Comparison of ENCODE assay signal across 22 cellular contexts in genomic region chr12:92122941-92123779, GRCh38. TPM values are rescaled to one million over a fixed set of nuclear protein-coding genes. Genes with fewer than 3 reads are reported as not detected.
DNase-seq lines count a peak whose midpoint lies in the region; ATAC-seq and TF ChIP-seq lines count a peak whose summit lies in the region.
"Had no signal": no experiment of that assay in that cellular context is flagged by ENCODE, and none has a peak within 500 bp of the region (broad histone marks: within the 10 kb centered on the region; RNA-seq: fewer than 3 reads in every experiment).

No MANE protein-coding gene starts in this region.

- no peak for TF ChIP-seq POLR2A in lower leg skin (IDR thresholded peaks at IDR 0.05)

- peaks cover 6% of the 10 kb centered on the region for H3K36me3 Mint-ChIP-seq in T-helper 17 cell (ENCODE audit: low read depth)
- H3K36me3 Mint-ChIP-seq in CD8-positive, alpha-beta T cell = peaks cover 57% of the 10 kb centered on the region

- H3K4me1 ChIP-seq in CD8-positive, alpha-beta T cell (ENCODE audit: insufficient read depth, low read length) = peaks cover 39% of the 10 kb centered on the region
- peaks cover 6% of the 10 kb centered on the region for H3K4me1 ChIP-seq in OCI-LY7 (ENCODE audit: insufficient read depth, low read length, poor library complexity, severe bottlenecking)
- H3K4me1 ChIP-seq: HAP-1, tibial nerve had no signal

- 70 to 98% methylated on average over 4 of the region's 4 CpGs for WGBS in lower leg skin, 2 donors

- H3K27ac Mint-ChIP-seq in stimulated activated naive CD8-positive, alpha-beta T cell treated with anti-CD3 and anti-CD28 coated beads, Interleukin-15, amount 100 ng/mL, for 72 hours = peak overlapping the region in 1 of 2 donors; percentile 34
- peak overlapping the region; percentile 49 for H3K27ac Mint-ChIP-seq in T-helper 17 cell
- H3K27ac Mint-ChIP-seq in CD8-positive, alpha-beta T cell = no peak overlapping the region

- ATAC-seq in stimulated activated naive CD8-positive, alpha-beta T cell treated with anti-CD3 and anti-CD28 coated beads, Interleukin-15, amount 100 ng/mL, for 72 hours = peak; percentile 61
- ATAC-seq in stimulated activated naive CD8-positive, alpha-beta T cell treated with anti-CD3 and anti-CD28 coated beads, Interleukin-15, Interleukin-2, amounts not matched to agents 100 U/mL and 50 U/mL, for 24 hours = no peak
- ATAC-seq in T-helper 17 cell (peak; percentile 28), GM21717 (IDR thresholded peaks at IDR 0.05; ENCODE audit: unreplicated experiment) (no peak)
- no peak for ATAC-seq in CD8-positive, alpha-beta T cell
- ATAC-seq: HepG2, left lobe of liver had no signal

- H3K27me3 ChIP-seq in CD8-positive, alpha-beta T cell (ENCODE audit: insufficient read depth, low read length) = no peaks in the 10 kb centered on the region
- H3K27me3 ChIP-seq: heart left ventricle, tibial nerve had no signal

- no peak overlapping the region for H2AFZ ChIP-seq in OCI-LY7 (ENCODE audit: low read length)

- H3K9me3 Mint-ChIP-seq in stimulated activated naive CD8-positive, alpha-beta T cell treated with anti-CD3 and anti-CD28 coated beads, Interleukin-15, amount 100 ng/mL, for 72 hours = no peaks in the 10 kb centered on the region
- H3K9me3 Mint-ChIP-seq in CD8-positive, alpha-beta T cell = peaks cover 31% of the 10 kb centered on the region

- no peaks in the 10 kb centered on the region for H4K20me1 ChIP-seq in OCI-LY7 (ENCODE audit: insufficient read depth, low read length)

- intact Hi-C loops in CD8-positive, alpha-beta T cell (cut with DNase I, micrococcal nuclease) = loop anchor here in 1 of 2 experiments (2.0 kb wide), 1 partner anchor 14 kb away; no protein-coding TSS in a partner anchor
- intact Hi-C loops in OCI-LY7 (cut with micrococcal nuclease; ENCODE audit: unreplicated experiment) = no loop called here
- intact Hi-C loops in lower leg skin (cut with DNase I; ENCODE audit: low total_unique reads) = no loop called here

- no peak overlapping the region for H3K4me2 ChIP-seq in OCI-LY7 (ENCODE audit: low read length)

- H3K4me1 Mint-ChIP-seq in stimulated activated naive CD8-positive, alpha-beta T cell treated with anti-CD3 and anti-CD28 coated beads, Interleukin-15, amount 100 ng/mL, for 72 hours = peaks cover 73% of the 10 kb centered on the region
- peaks cover 20% of the 10 kb centered on the region for H3K4me1 Mint-ChIP-seq in T-helper 17 cell
- peaks cover 49% of the 10 kb centered on the region for H3K4me1 Mint-ChIP-seq in CD8-positive, alpha-beta T cell (ENCODE audit: low read depth)

- POLR2A ChIA-PET in CD8-positive, alpha-beta T cell (lab: Charles Lee) = interaction anchor here (0.7 to 2.1 kb wide), 6 partner anchors 10 to 302 kb away, joined by 3 to 6 read pairs (median 3); no protein-coding TSS in a partner anchor
- POLR2A ChIA-PET in OCI-LY7 (lab: Charles Lee) = interaction anchor here (0.6 to 2.3 kb wide), 4 partner anchors 13 to 422 kb away, joined by 3 to 7 read pairs (median 4); no protein-coding TSS in a partner anchor

- no peaks in the 10 kb centered on the region for H3K27me3 Mint-ChIP-seq in stimulated activated naive CD8-positive, alpha-beta T cell treated with anti-CD3 and anti-CD28 coated beads, Interleukin-15, amount 100 ng/mL, for 72 hours
- no peaks in the 10 kb centered on the region for H3K27me3 Mint-ChIP-seq in T-helper 17 cell
- H3K27me3 Mint-ChIP-seq in CD8-positive, alpha-beta T cell (ENCODE audit: low read depth) = no peaks in the 10 kb centered on the region

- no peak for DNase-seq in stimulated activated naive CD8-positive, alpha-beta T cell treated with anti-CD3 and anti-CD28 coated beads, Interleukin-15, amount 100 ng/mL, for 72 hours
- no peak for DNase-seq in stimulated activated naive CD8-positive, alpha-beta T cell treated with anti-CD3 and anti-CD28 coated beads, Interleukin-15, Interleukin-2, amounts not matched to agents 100 U/mL and 50 U/mL, for 24 hours
- no peak for DNase-seq in T-helper 17 cell
- no peak for DNase-seq in epithelial cell of prostate (ENCODE audit: low read depth, low spot score)
- no peak for DNase-seq in CD8-positive, alpha-beta T cell
- DNase-seq in OCI-LY7 (ENCODE audit: low spot score) = no peak
- DNase-seq in lower leg skin (ENCODE audit: low spot score in 2 of 2) = no peak
- DNase-seq: activated CD4-positive, alpha-beta T cell treated with anti-CD3 and anti-CD28 coated beads for 48 hours; activated gamma-delta T cell treated with Interleukin-2 at 50 U/mL for 16 hours; heart left ventricle; midbrain; NCI-H1417 treated with DMSO at 0.1 percent for 48 hours; NCI-H2171; NCI-H526 treated with DMSO at 0.1 percent for 48 hours; stimulated activated CD4-positive, alpha-beta T cell treated with anti-CD3 and anti-CD28 coated beads, Interleukin-2, amount 100 ng/mL, for 24 hours; stimulated activated naive CD4-positive, alpha-beta T cell had no signal

- H3K4me3 Mint-ChIP-seq in stimulated activated naive CD8-positive, alpha-beta T cell treated with anti-CD3 and anti-CD28 coated beads, Interleukin-15, amount 100 ng/mL, for 72 hours = peak overlapping the region in 1 of 2 donors; percentile 39
- no peak overlapping the region for H3K4me3 Mint-ChIP-seq in T-helper 17 cell
- no peak overlapping the region for H3K4me3 Mint-ChIP-seq in CD8-positive, alpha-beta T cell
- H3K4me3 Mint-ChIP-seq: neural crest cell had no signal

- H3K4me3 ChIP-seq in CD8-positive, alpha-beta T cell (ENCODE audit: low read depth, low read length) = no peak overlapping the region
- H3K4me3 ChIP-seq in OCI-LY7 (ENCODE audit: low read depth, low read length, poor library complexity, severe bottlenecking) (no peak overlapping the region), lower leg skin (ENCODE audit: low read depth, poor library complexity, severe bottlenecking) (no peak overlapping the region)
- H3K4me3 ChIP-seq: HAP-1, heart left ventricle, tibial nerve had no signal

- peaks cover 80% of the 10 kb centered on the region for H3K79me2 ChIP-seq in OCI-LY7 (ENCODE audit: insufficient read depth, low read depth, low read length)

- peak overlapping the region; percentile 41 for H3K27ac ChIP-seq in epithelial cell of prostate
- no peak overlapping the region for H3K27ac ChIP-seq in CD8-positive, alpha-beta T cell (ENCODE audit: low read depth, low read length)
- H3K27ac ChIP-seq in OCI-LY7 (ENCODE audit: low read depth, low read length, poor library complexity, severe bottlenecking) = no peak overlapping the region

- H3K9me3 ChIP-seq in T-helper 17 cell (ENCODE audit: control insufficient read depth, low read length, poor library complexity, severe bottlenecking) (no peaks in the 10 kb centered on the region), OCI-LY7 (ENCODE audit: low read length) (no peaks in the 10 kb centered on the region)
- no peaks in the 10 kb centered on the region for H3K9me3 ChIP-seq in CD8-positive, alpha-beta T cell (ENCODE audit: low read length)
- H3K9me3 ChIP-seq: HAP-1 had no signal

- no TSS peak for BruUV-seq in OCI-LY7 (replicated peaks; lab: Mats Ljungman, UMichigan)

- CTCF ChIA-PET in CD8-positive, alpha-beta T cell (lab: Charles Lee) = interaction anchor here (1.1 kb wide), 1 partner anchor 92 kb away, joined by 3 read pairs; no protein-coding TSS in a partner anchor
- CTCF ChIA-PET in OCI-LY7 (lab: Charles Lee; ENCODE audit: unreplicated experiment) = no interaction called here

- no peak for TF ChIP-seq CTCF in CD8-positive, alpha-beta T cell (IDR thresholded peaks at IDR 0.05)
- no peak for TF ChIP-seq CTCF in OCI-LY7 (conservative IDR thresholded peaks at IDR 0.05; ENCODE audit: low read length)
- TF ChIP-seq CTCF in lower leg skin (IDR thresholded peaks at IDR 0.05) = no peak

- no peaks in the 10 kb centered on the region for H3K9me2 ChIP-seq in OCI-LY7 (ENCODE audit: insufficient read depth, low read length)

- H3K36me3 ChIP-seq in CD8-positive, alpha-beta T cell (ENCODE audit: insufficient read depth, low read length) = no peaks in the 10 kb centered on the region
- H3K36me3 ChIP-seq in OCI-LY7 (ENCODE audit: insufficient read depth, low read length) = peaks cover 48% of the 10 kb centered on the region
- H3K36me3 ChIP-seq: HAP-1, heart left ventricle had no signal

RNA-seq across cellular contexts. Expression of gene BTG1, which starts 22.5 kb away (rescaled TPM):
- total RNA-seq in T-helper 17 cell (1,000 to 10,000 TPM; 1,109 to 1,137 TPM), OCI-LY7 (2022) (93.4 and 102 TPM in 2 replicates), lower leg skin (100 to 1,000 TPM; 113 to 250 (median 182) TPM)
- total RNA-seq in CD8-positive, alpha-beta T cell = 1,000 to 10,000 TPM; 1,847 to 1,850 TPM
- 18.0 and 32.8 TPM in 2 replicates for total RNA-seq in OCI-LY7 (2014; rRNA removed; shearing (Covaris generic))

Comparison
In these comparisons a context has a peak if more than half of its experiments do, and no peak if none do; other contexts are left out.
1. ATAC-seq: peak in stimulated activated naive CD8-positive, alpha-beta T cell treated with anti-CD3 and anti-CD28 coated beads, Interleukin-15, amount 100 ng/mL, for 72 hours (single experiment) and T-helper 17 cell (single experiment); none in stimulated activated naive CD8-positive, alpha-beta T cell treated with anti-CD3 and anti-CD28 coated beads, Interleukin-15, Interleukin-2, amounts not matched to agents 100 U/mL and 50 U/mL, for 24 hours (single experiment), CD8-positive, alpha-beta T cell (single experiment) and GM21717 (single experiment).
2. RNA of gene BTG1, which starts 22.5 kb away (total RNA-seq): 1,847 to 1,850 TPM in CD8-positive, alpha-beta T cell and 1,109 to 1,137 TPM in T-helper 17 cell; 113 to 250 TPM in lower leg skin and 18.0 to 102 TPM in OCI-LY7; every median in the first group is over 4 times any median in the second.